ENCODE assay signal across 27 cellular contexts in genomic region chr1:10936998-10937901, GRCh38.
DNase-seq lines count a peak whose midpoint lies in the region; ATAC-seq, FAIRE-seq and TF ChIP-seq lines count a peak whose summit lies in the region.
"Had no signal": no experiment of that assay in that cellular context is flagged by ENCODE, and none has a peak within 500 bp of the region (broad histone marks: within the 10 kb centered on the region; RNA-seq: fewer than 3 reads in every experiment).

No MANE protein-coding gene starts in this region.

- CTCF ChIA-PET in activated naive CD4-positive, alpha-beta T cell treated with anti-CD3 and anti-CD28 coated beads, Interleukin-2, amount 10 ng/mL, durations not matched to agents 7 days and 5 days (lab: Charles Lee): interaction anchor here (0.7 kb wide), 1 partner anchor 472 kb away, joined by 5 read pairs; no protein-coding TSS in a partner anchor

- no peak overlapping the region for H3K27ac Mint-ChIP-seq in activated naive CD4-positive, alpha-beta T cell treated with anti-CD3 and anti-CD28 coated beads, Interleukin-2, amount 10 ng/mL, durations not matched to agents 7 days and 5 days
- no peak overlapping the region for H3K27ac Mint-ChIP-seq in activated T-helper 2 cell treated with anti-CD3 and anti-CD28 coated beads, Interferon-gamma antibody, Interleukin-2, Interleukin-4, amounts not matched to agents 10 μg/mL and 5 μg/mL and 100 μg/mL, durations not matched to agents 14 hours and 24 hours and 36 hours
- H3K27ac Mint-ChIP-seq: HFFc6, nephron had no signal

- no peaks in the 10 kb centered on the region for H3K36me3 ChIP-seq in KOPT-K1 (ENCODE audit: insufficient read depth, low read length)
- no peaks in the 10 kb centered on the region for H3K36me3 ChIP-seq in small intestine (ENCODE audit: control insufficient read depth in 2 of 2, insufficient read depth in 2 of 2, low read length in 2 of 2)
- H3K36me3 ChIP-seq: WERI-Rb-1 had no signal

- H3K27me3 ChIP-seq in foreskin keratinocyte (peaks cover 9% of the 10 kb centered on the region), small intestine (ENCODE audit: control insufficient read depth in 2 of 2, insufficient read depth in 2 of 2, low read length in 2 of 2) (no peaks in the 10 kb centered on the region)

- H3K9me3 ChIP-seq in KOPT-K1 (ENCODE audit: insufficient read depth, low read length, poor library complexity, severe bottlenecking) (no peaks in the 10 kb centered on the region), small intestine (ENCODE audit: control insufficient read depth, low read depth) (no peaks in the 10 kb centered on the region)
- H3K9me3 ChIP-seq: SK-N-SH had no signal

- no peak overlapping the region for H3K4me3 ChIP-seq in small intestine (ENCODE audit: low read depth in 1 of 2, low read length in 2 of 2)

- TF ChIP-seq CTCF in foreskin keratinocyte (conservative IDR thresholded peaks at IDR 0.05): no peak

- H3K27ac ChIP-seq in KOPT-K1 (ENCODE audit: low read depth, low read length, poor library complexity, severe bottlenecking) (peak overlapping the region; percentile 18), foreskin keratinocyte (no peak overlapping the region), small intestine (ENCODE audit: low read depth in 1 of 2, low read length in 1 of 2) (no peak overlapping the region)
- H3K27ac ChIP-seq: WERI-Rb-1 had no signal

- intact Hi-C loops in activated T-helper 2 cell treated with anti-CD3 and anti-CD28 coated beads, Interferon-gamma antibody, Interleukin-2, Interleukin-4, amounts not matched to agents 10 μg/mL and 5 μg/mL and 100 μg/mL, durations not matched to agents 14 hours and 24 hours and 36 hours (cut with micrococcal nuclease): no loop called here

- 16 to 53% (median 27%) methylated on average over 17 to 19 of the region's 19 CpGs for WGBS in small intestine, 3 donors

- peaks cover 90% of the 10 kb centered on the region for H3K27me3 Mint-ChIP-seq in activated naive CD4-positive, alpha-beta T cell treated with anti-CD3 and anti-CD28 coated beads, Interleukin-2, amount 10 ng/mL, durations not matched to agents 7 days and 5 days
- peaks cover 49% of the 10 kb centered on the region for H3K27me3 Mint-ChIP-seq in activated T-helper 2 cell treated with anti-CD3 and anti-CD28 coated beads, Interferon-gamma antibody, Interleukin-2, Interleukin-4, amounts not matched to agents 10 μg/mL and 5 μg/mL and 100 μg/mL, durations not matched to agents 14 hours and 24 hours and 36 hours (ENCODE audit: low read depth)

- H3K4me1 ChIP-seq in foreskin keratinocyte (no peaks in the 10 kb centered on the region), small intestine (ENCODE audit: control insufficient read depth in 2 of 2, insufficient read depth in 1 of 2, low read depth in 1 of 2, low read length in 1 of 2) (peaks cover 0 to 3% of the 10 kb centered on the region in 2 donors)

- no peaks in the 10 kb centered on the region for H3K36me3 Mint-ChIP-seq in activated naive CD4-positive, alpha-beta T cell treated with anti-CD3 and anti-CD28 coated beads, Interleukin-2, amount 10 ng/mL, durations not matched to agents 7 days and 5 days
- H3K36me3 Mint-ChIP-seq in activated T-helper 2 cell treated with anti-CD3 and anti-CD28 coated beads, Interferon-gamma antibody, Interleukin-2, Interleukin-4, amounts not matched to agents 10 μg/mL and 5 μg/mL and 100 μg/mL, durations not matched to agents 14 hours and 24 hours and 36 hours (ENCODE audit: low read depth): no peaks in the 10 kb centered on the region

- H3K9me3 Mint-ChIP-seq in activated naive CD4-positive, alpha-beta T cell treated with anti-CD3 and anti-CD28 coated beads, Interleukin-2, amount 10 ng/mL, durations not matched to agents 7 days and 5 days: peaks cover under 1% of the 10 kb centered on the region
- H3K9me3 Mint-ChIP-seq in activated T-helper 2 cell treated with anti-CD3 and anti-CD28 coated beads, Interferon-gamma antibody, Interleukin-2, Interleukin-4, amounts not matched to agents 10 μg/mL and 5 μg/mL and 100 μg/mL, durations not matched to agents 14 hours and 24 hours and 36 hours: no peaks in the 10 kb centered on the region
- H3K9me3 Mint-ChIP-seq: HFFc6, nephron had no signal

- FAIRE-seq in small intestine (lab: Jason Lieb, UNC): no peak
- FAIRE-seq: D721Med, G401.6, HTR-8/SVneo, urothelium cell line had no signal

- ATAC-seq in foreskin keratinocyte: peak; percentile 14
- ATAC-seq: left cardiac atrium, sciatic nerve had no signal

- H3K4me1 Mint-ChIP-seq in activated naive CD4-positive, alpha-beta T cell treated with anti-CD3 and anti-CD28 coated beads, Interleukin-2, amount 10 ng/mL, durations not matched to agents 7 days and 5 days: peaks cover 46% of the 10 kb centered on the region
- H3K4me1 Mint-ChIP-seq in activated T-helper 2 cell treated with anti-CD3 and anti-CD28 coated beads, Interferon-gamma antibody, Interleukin-2, Interleukin-4, amounts not matched to agents 10 μg/mL and 5 μg/mL and 100 μg/mL, durations not matched to agents 14 hours and 24 hours and 36 hours (ENCODE audit: low read depth): peaks cover 23% of the 10 kb centered on the region

- no peak overlapping the region for H3K4me3 Mint-ChIP-seq in activated naive CD4-positive, alpha-beta T cell treated with anti-CD3 and anti-CD28 coated beads, Interleukin-2, amount 10 ng/mL, durations not matched to agents 7 days and 5 days
- no peak overlapping the region for H3K4me3 Mint-ChIP-seq in activated T-helper 2 cell treated with anti-CD3 and anti-CD28 coated beads, Interferon-gamma antibody, Interleukin-2, Interleukin-4, amounts not matched to agents 10 μg/mL and 5 μg/mL and 100 μg/mL, durations not matched to agents 14 hours and 24 hours and 36 hours (ENCODE audit: low read depth)
- H3K4me3 Mint-ChIP-seq: HFFc6, nephron had no signal

- peak; percentile 40 for DNase-seq in activated naive CD4-positive, alpha-beta T cell treated with anti-CD3 and anti-CD28 coated beads, Interleukin-2, amount 10 ng/mL, durations not matched to agents 7 days and 5 days
- no peak for DNase-seq in activated naive CD4-positive, alpha-beta T cell (lab: John Stamatoyannopoulos, UW)
- DNase-seq in foreskin keratinocyte (peak in 1 of 2 donors; percentile 21), small intestine (peak; percentile 28), NCI-H1105 treated with DMSO at 0.1 percent for 48 hours (lab: John Stamatoyannopoulos, UW) (no peak)
- DNase-seq in activated T-helper 2 cell treated with anti-CD3 and anti-CD28 coated beads, Interferon-gamma antibody, Interleukin-2, Interleukin-4, amounts not matched to agents 10 μg/mL and 5 μg/mL and 100 μg/mL, durations not matched to agents 14 hours and 24 hours and 36 hours (ENCODE audit: low spot score): no peak
- DNase-seq in stimulated activated CD4-positive, alpha-beta T cell treated with anti-CD3 and anti-CD28 coated beads, Interleukin-2, amount 100 ng/mL, for 24 hours: no peak
- DNase-seq: activated CD4-positive, alpha-beta T cell treated with anti-CD3 and anti-CD28 coated beads, Interleukin-2, amount 50 U/mL, for 48 hours; activated gamma-delta T cell; cortex of kidney; head of caudate nucleus; HFFc6; Kasumi-1; left cardiac atrium; NCI-H2081; NCI-H524; SK-N-SH; stimulated activated CD4-positive, alpha-beta T cell treated with anti-CD3 and anti-CD28 coated beads, Interleukin-15, amount 100 ng/mL, for 24 hours; substantia nigra; WERI-Rb-1 had no signal

Comparison
In these comparisons a context has a peak if more than half of its experiments do, and no peak if none do; other contexts are left out.
1. DNase-seq: peak in activated naive CD4-positive, alpha-beta T cell treated with anti-CD3 and anti-CD28 coated beads, Interleukin-2, amount 10 ng/mL, durations not matched to agents 7 days and 5 days (single experiment) and small intestine (single experiment); none in activated naive CD4-positive, alpha-beta T cell (0 of 4), activated T-helper 2 cell treated with anti-CD3 and anti-CD28 coated beads, Interferon-gamma antibody, Interleukin-2, Interleukin-4, amounts not matched to agents 10 μg/mL and 5 μg/mL and 100 μg/mL, durations not matched to agents 14 hours and 24 hours and 36 hours (single experiment), stimulated activated CD4-positive, alpha-beta T cell treated with anti-CD3 and anti-CD28 coated beads, Interleukin-2, amount 100 ng/mL, for 24 hours (0 of 2) and NCI-H1105 treated with DMSO at 0.1 percent for 48 hours (single experiment).